ENCODE assay signal across 11 cellular contexts in the genomic region with DNA sequence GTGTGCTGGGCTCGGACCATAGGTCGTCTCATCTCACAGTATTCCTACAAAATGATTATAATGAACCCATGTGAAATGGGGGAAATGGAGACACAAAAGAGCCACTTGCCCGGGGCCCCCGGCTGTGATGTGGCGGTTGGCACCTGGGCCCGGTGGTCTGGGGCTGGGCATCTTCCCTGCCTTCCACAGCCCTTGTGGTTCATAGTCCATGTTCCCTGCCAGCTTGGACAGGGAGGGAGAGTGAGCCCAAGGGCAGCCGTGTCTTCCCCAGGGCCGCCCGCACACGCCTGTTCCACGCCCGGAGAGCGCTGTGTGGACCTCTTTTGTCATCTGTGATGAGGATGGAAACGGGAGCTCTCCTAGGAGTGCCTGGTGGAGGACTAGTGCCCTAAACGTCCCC. TPM values are rescaled to one million over a fixed set of nuclear protein-coding genes. Genes with fewer than 3 reads are reported as not detected.
"Had no signal": no experiment of that assay in that cellular context is flagged by ENCODE, and none has a peak within 500 bp of the region (broad histone marks: within the 10 kb centered on the region; RNA-seq: fewer than 3 reads in every experiment).

No MANE protein-coding gene starts in this region.

- H3K9me3 ChIP-seq: HAP-1 had no signal

- DNase-seq: GM23248, GOT3, H7, HFFc6, KBM-7 had no signal

- H3K27ac ChIP-seq: GM23248, HL-60 had no signal

- H3K4me1 ChIP-seq: HAP-1 had no signal

- H2AFZ ChIP-seq: GM23248 had no signal

- FAIRE-seq: HepG2 had no signal

- H3K4me3 ChIP-seq: GM23248, HAP-1 had no signal

- H3K36me3 ChIP-seq: HAP-1 had no signal

- H3K9ac ChIP-seq: GM23248 had no signal

RNA-seq across cellular contexts. Expression of gene CPZ, which starts 5.2 kb away (rescaled TPM):
- total RNA-seq: HT1080 had no signal
- polyA plus RNA-seq: IgD-negative memory B cell had no signal

RNA-seq across cellular contexts. Expression of gene GPR78, which starts 17.6 kb away (rescaled TPM):
- total RNA-seq: GM23248, H4, HT1080 had no signal
- polyA plus RNA-seq: IgD-negative memory B cell had no signal
